1 cellular context compared by ENCODE assay signal in the genomic region with DNA sequence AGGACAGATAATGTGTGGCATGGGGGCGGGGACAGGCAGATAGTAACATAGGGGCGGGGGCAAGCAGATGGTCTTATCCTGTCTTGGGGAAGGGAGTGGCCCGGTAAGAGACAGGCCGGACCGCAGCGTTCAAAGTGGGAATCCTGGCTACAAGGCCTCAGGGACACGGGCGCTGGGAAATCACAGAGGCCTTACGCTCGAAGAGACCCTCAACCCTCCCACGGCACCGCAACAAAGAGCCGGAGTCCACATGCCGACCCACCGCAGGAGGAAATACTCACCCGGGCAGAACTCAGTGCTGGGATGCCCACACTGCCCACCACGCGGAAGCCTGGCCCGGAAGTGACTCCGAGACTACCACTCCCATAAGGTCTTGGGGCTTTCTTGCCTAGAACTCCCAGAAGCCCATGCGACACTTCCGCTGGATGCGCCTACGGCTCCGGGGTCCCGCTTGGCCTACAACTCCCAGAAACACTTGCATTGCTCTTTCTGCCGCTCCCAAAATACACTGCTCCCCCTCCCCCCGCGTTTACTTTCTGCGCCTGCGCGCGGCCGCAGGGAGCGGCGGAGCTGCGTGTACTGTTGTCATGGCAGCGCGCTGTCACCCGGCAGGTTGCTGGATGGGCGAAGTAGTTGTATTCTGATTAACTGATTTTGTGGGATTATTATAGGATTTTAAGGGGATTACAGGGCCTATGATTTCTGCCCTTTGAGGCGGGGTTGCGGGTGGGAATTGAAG.
TF ChIP-seq lines count a peak whose summit lies in the region.

A gene (minus strand): TSS at position 344 of the 739 bp plus-strand sequence. CDS start 3,840 bp downstream, outside the sequence.

TF ChIP-seq in K562, 482 proteins besides CTCF, POLR2A, EP300 and RAD21 (continued from another document and continues in another):
- TF ChIP-seq ZNF445 (CRISPR knock-in tag; IDR thresholded peaks at IDR 0.05; ENCODE audit: low read depth) (no peak), RUNX1 (IDR thresholded peaks at IDR 0.05; ENCODE audit: low read depth) (no peak), ARID1B (IDR thresholded peaks at IDR 0.05) (peak; percentile 56; the same call in 1 of the 2 replicates), MTA3 (IDR thresholded peaks at IDR 0.05; ENCODE audit: borderline replicate concordance) (peak; percentile 71; the same call in 1 of the 2 replicates), KLF1 (tag; IDR thresholded peaks at IDR 0.05) (peak; percentile 85), GATA2 (CRISPR knock-in tag; IDR thresholded peaks at IDR 0.05) (no peak), TAF15 (IDR thresholded peaks at IDR 0.05; ENCODE audit: low read depth, low read length) (no peak), SMAD4 (CRISPR knock-in tag; conservative IDR thresholded peaks at IDR 0.05) (no peak), PHB2 (IDR thresholded peaks at IDR 0.05; ENCODE audit: low read depth) (no peak), SP1 (CRISPR knock-in tag; IDR thresholded peaks at IDR 0.05) (peak; percentile 85), SREBF2 (CRISPR knock-in tag; IDR thresholded peaks at IDR 0.05) (no peak), TBL1XR1 (IDR thresholded peaks at IDR 0.05; ENCODE audit: low read length in 2 of 2) (peak in 1 of 2 experiments; percentile 27; a peak in 1 of 4 replicates), FOXK1 (CRISPR knock-in tag; IDR thresholded peaks at IDR 0.05; ENCODE audit: borderline replicate concordance) (no peak), ZNF766 (CRISPR knock-in tag; conservative IDR thresholded peaks at IDR 0.05) (peak; percentile 95), ZNF699 (CRISPR knock-in tag; IDR thresholded peaks at IDR 0.05; ENCODE audit: insufficient replicate concordance) (no peak), KHSRP (IDR thresholded peaks at IDR 0.05) (no peak), POLR2B (IDR thresholded peaks at IDR 0.05; ENCODE audit: low read depth, partially characterized antibody) (peak; percentile 36), ZBTB7A (IDR thresholded peaks at IDR 0.05; ENCODE audit: borderline replicate concordance, control insufficient read depth, low read depth, low read length) (peak; percentile 30; the same call in 1 of the 2 replicates), ZNF57 (CRISPR knock-in tag; IDR thresholded peaks at IDR 0.05) (no peak), TEAD4 (IDR thresholded peaks at IDR 0.05; ENCODE audit: low read length) (no peak), TEAD4 (CRISPR knock-in tag; IDR thresholded peaks at IDR 0.05; ENCODE audit: borderline replicate concordance) (no peak), BRD9 (IDR thresholded peaks at IDR 0.05; ENCODE audit: low read depth, partially characterized antibody) (no peak), CREM (IDR thresholded peaks at IDR 0.05; ENCODE audit: low read depth) (peak; percentile 91), CHCHD3 (CRISPR knock-in tag; IDR thresholded peaks at IDR 0.05) (no peak)
- TF ChIP-seq, protein P1, sequence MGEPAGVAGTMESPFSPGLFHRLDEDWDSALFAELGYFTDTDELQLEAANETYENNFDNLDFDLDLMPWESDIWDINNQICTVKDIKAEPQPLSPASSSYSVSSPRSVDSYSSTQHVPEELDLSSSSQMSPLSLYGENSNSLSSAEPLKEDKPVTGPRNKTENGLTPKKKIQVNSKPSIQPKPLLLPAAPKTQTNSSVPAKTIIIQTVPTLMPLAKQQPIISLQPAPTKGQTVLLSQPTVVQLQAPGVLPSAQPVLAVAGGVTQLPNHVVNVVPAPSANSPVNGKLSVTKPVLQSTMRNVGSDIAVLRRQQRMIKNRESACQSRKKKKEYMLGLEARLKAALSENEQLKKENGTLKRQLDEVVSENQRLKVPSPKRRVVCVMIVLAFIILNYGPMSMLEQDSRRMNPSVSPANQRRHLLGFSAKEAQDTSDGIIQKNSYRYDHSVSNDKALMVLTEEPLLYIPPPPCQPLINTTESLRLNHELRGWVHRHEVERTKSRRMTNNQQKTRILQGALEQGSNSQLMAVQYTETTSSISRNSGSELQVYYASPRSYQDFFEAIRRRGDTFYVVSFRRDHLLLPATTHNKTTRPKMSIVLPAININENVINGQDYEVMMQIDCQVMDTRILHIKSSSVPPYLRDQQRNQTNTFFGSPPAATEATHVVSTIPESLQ (CRISPR knock-in tag; IDR thresholded peaks at IDR 0.05) = no peak; the same call in 1 of the 2 replicates
- TF ChIP-seq, protein P2, sequence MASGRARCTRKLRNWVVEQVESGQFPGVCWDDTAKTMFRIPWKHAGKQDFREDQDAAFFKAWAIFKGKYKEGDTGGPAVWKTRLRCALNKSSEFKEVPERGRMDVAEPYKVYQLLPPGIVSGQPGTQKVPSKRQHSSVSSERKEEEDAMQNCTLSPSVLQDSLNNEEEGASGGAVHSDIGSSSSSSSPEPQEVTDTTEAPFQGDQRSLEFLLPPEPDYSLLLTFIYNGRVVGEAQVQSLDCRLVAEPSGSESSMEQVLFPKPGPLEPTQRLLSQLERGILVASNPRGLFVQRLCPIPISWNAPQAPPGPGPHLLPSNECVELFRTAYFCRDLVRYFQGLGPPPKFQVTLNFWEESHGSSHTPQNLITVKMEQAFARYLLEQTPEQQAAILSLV (tag; IDR thresholded peaks at IDR 0.05) = no peak
- TF ChIP-seq, protein P3, sequence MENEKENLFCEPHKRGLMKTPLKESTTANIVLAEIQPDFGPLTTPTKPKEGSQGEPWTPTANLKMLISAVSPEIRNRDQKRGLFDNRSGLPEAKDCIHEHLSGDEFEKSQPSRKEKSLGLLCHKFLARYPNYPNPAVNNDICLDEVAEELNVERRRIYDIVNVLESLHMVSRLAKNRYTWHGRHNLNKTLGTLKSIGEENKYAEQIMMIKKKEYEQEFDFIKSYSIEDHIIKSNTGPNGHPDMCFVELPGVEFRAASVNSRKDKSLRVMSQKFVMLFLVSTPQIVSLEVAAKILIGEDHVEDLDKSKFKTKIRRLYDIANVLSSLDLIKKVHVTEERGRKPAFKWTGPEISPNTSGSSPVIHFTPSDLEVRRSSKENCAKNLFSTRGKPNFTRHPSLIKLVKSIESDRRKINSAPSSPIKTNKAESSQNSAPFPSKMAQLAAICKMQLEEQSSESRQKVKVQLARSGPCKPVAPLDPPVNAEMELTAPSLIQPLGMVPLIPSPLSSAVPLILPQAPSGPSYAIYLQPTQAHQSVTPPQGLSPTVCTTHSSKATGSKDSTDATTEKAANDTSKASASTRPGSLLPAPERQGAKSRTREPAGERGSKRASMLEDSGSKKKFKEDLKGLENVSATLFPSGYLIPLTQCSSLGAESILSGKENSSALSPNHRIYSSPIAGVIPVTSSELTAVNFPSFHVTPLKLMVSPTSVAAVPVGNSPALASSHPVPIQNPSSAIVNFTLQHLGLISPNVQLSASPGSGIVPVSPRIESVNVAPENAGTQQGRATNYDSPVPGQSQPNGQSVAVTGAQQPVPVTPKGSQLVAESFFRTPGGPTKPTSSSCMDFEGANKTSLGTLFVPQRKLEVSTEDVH (IDR thresholded peaks at IDR 0.05; ENCODE audit: low read depth, partially characterized antibody) = peak; percentile 79
- TF ChIP-seq, protein P4, sequence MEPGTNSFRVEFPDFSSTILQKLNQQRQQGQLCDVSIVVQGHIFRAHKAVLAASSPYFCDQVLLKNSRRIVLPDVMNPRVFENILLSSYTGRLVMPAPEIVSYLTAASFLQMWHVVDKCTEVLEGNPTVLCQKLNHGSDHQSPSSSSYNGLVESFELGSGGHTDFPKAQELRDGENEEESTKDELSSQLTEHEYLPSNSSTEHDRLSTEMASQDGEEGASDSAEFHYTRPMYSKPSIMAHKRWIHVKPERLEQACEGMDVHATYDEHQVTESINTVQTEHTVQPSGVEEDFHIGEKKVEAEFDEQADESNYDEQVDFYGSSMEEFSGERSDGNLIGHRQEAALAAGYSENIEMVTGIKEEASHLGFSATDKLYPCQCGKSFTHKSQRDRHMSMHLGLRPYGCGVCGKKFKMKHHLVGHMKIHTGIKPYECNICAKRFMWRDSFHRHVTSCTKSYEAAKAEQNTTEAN (CRISPR knock-in tag; IDR thresholded peaks at IDR 0.05) = no peak
- TF ChIP-seq, protein P5, sequence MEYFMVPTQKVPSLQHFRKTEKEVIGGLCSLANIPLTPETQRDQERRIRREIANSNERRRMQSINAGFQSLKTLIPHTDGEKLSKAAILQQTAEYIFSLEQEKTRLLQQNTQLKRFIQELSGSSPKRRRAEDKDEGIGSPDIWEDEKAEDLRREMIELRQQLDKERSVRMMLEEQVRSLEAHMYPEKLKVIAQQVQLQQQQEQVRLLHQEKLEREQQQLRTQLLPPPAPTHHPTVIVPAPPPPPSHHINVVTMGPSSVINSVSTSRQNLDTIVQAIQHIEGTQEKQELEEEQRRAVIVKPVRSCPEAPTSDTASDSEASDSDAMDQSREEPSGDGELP (CRISPR knock-in tag; IDR thresholded peaks at IDR 0.05; ENCODE audit: borderline replicate concordance) = peak; percentile 75
- TF ChIP-seq, protein P6, sequence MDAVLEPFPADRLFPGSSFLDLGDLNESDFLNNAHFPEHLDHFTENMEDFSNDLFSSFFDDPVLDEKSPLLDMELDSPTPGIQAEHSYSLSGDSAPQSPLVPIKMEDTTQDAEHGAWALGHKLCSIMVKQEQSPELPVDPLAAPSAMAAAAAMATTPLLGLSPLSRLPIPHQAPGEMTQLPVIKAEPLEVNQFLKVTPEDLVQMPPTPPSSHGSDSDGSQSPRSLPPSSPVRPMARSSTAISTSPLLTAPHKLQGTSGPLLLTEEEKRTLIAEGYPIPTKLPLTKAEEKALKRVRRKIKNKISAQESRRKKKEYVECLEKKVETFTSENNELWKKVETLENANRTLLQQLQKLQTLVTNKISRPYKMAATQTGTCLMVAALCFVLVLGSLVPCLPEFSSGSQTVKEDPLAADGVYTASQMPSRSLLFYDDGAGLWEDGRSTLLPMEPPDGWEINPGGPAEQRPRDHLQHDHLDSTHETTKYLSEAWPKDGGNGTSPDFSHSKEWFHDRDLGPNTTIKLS (IDR thresholded peaks at IDR 0.05; ENCODE audit: borderline replicate concordance, low read depth) = peak; percentile 94
- TF ChIP-seq, protein P7, sequence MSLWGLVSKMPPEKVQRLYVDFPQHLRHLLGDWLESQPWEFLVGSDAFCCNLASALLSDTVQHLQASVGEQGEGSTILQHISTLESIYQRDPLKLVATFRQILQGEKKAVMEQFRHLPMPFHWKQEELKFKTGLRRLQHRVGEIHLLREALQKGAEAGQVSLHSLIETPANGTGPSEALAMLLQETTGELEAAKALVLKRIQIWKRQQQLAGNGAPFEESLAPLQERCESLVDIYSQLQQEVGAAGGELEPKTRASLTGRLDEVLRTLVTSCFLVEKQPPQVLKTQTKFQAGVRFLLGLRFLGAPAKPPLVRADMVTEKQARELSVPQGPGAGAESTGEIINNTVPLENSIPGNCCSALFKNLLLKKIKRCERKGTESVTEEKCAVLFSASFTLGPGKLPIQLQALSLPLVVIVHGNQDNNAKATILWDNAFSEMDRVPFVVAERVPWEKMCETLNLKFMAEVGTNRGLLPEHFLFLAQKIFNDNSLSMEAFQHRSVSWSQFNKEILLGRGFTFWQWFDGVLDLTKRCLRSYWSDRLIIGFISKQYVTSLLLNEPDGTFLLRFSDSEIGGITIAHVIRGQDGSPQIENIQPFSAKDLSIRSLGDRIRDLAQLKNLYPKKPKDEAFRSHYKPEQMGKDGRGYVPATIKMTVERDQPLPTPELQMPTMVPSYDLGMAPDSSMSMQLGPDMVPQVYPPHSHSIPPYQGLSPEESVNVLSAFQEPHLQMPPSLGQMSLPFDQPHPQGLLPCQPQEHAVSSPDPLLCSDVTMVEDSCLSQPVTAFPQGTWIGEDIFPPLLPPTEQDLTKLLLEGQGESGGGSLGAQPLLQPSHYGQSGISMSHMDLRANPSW (CRISPR knock-in tag; IDR thresholded peaks at IDR 0.05) = no peak
- TF ChIP-seq, protein P8, sequence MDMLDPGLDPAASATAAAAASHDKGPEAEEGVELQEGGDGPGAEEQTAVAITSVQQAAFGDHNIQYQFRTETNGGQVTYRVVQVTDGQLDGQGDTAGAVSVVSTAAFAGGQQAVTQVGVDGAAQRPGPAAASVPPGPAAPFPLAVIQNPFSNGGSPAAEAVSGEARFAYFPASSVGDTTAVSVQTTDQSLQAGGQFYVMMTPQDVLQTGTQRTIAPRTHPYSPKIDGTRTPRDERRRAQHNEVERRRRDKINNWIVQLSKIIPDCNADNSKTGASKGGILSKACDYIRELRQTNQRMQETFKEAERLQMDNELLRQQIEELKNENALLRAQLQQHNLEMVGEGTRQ (CRISPR knock-in tag; IDR thresholded peaks at IDR 0.05) = no peak
- TF ChIP-seq, protein P9, sequence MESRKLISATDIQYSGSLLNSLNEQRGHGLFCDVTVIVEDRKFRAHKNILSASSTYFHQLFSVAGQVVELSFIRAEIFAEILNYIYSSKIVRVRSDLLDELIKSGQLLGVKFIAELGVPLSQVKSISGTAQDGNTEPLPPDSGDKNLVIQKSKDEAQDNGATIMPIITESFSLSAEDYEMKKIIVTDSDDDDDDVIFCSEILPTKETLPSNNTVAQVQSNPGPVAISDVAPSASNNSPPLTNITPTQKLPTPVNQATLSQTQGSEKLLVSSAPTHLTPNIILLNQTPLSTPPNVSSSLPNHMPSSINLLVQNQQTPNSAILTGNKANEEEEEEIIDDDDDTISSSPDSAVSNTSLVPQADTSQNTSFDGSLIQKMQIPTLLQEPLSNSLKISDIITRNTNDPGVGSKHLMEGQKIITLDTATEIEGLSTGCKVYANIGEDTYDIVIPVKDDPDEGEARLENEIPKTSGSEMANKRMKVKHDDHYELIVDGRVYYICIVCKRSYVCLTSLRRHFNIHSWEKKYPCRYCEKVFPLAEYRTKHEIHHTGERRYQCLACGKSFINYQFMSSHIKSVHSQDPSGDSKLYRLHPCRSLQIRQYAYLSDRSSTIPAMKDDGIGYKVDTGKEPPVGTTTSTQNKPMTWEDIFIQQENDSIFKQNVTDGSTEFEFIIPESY (CRISPR knock-in tag; IDR thresholded peaks at IDR 0.05) = no peak
- TF ChIP-seq, protein P10, sequence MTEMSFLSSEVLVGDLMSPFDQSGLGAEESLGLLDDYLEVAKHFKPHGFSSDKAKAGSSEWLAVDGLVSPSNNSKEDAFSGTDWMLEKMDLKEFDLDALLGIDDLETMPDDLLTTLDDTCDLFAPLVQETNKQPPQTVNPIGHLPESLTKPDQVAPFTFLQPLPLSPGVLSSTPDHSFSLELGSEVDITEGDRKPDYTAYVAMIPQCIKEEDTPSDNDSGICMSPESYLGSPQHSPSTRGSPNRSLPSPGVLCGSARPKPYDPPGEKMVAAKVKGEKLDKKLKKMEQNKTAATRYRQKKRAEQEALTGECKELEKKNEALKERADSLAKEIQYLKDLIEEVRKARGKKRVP (CRISPR knock-in tag; IDR thresholded peaks at IDR 0.05) = no peak
- TF ChIP-seq, protein P11, sequence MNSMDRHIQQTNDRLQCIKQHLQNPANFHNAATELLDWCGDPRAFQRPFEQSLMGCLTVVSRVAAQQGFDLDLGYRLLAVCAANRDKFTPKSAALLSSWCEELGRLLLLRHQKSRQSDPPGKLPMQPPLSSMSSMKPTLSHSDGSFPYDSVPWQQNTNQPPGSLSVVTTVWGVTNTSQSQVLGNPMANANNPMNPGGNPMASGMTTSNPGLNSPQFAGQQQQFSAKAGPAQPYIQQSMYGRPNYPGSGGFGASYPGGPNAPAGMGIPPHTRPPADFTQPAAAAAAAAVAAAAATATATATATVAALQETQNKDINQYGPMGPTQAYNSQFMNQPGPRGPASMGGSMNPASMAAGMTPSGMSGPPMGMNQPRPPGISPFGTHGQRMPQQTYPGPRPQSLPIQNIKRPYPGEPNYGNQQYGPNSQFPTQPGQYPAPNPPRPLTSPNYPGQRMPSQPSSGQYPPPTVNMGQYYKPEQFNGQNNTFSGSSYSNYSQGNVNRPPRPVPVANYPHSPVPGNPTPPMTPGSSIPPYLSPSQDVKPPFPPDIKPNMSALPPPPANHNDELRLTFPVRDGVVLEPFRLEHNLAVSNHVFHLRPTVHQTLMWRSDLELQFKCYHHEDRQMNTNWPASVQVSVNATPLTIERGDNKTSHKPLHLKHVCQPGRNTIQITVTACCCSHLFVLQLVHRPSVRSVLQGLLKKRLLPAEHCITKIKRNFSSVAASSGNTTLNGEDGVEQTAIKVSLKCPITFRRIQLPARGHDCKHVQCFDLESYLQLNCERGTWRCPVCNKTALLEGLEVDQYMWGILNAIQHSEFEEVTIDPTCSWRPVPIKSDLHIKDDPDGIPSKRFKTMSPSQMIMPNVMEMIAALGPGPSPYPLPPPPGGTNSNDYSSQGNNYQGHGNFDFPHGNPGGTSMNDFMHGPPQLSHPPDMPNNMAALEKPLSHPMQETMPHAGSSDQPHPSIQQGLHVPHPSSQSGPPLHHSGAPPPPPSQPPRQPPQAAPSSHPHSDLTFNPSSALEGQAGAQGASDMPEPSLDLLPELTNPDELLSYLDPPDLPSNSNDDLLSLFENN (IDR thresholded peaks at IDR 0.05; ENCODE audit: low read depth in 2 of 2, low read length in 2 of 2) = no peak
